Comparison of ENCODE assay signal across 10 cellular contexts in genomic region chrX:40402771-40403533, GRCh38.
DNase-seq lines count a peak whose midpoint lies in the region; ATAC-seq, FAIRE-seq and TF ChIP-seq lines count a peak whose summit lies in the region.
"Had no signal": no experiment of that assay in that cellular context is flagged by ENCODE, and none has a peak within 500 bp of the region (broad histone marks: within the 10 kb centered on the region; RNA-seq: fewer than 3 reads in every experiment).

No MANE protein-coding gene starts in this region.

- FAIRE-seq in pancreas (lab: Jason Lieb, UNC): peak; percentile 79

- no peak for TF ChIP-seq CTCF in choroid plexus epithelial cell (conservative IDR thresholded peaks at IDR 0.05; ENCODE audit: low read depth, low read length)
- TF ChIP-seq CTCF in pancreas (IDR thresholded peaks at IDR 0.05): no peak

- no peaks in the 10 kb centered on the region for H3K36me3 ChIP-seq in pancreas

- peaks cover 0 to under 1% (median 0%) of the 10 kb centered on the region in 4 donors for H3K9me3 ChIP-seq in pancreas

- H3K4me3 ChIP-seq in choroid plexus epithelial cell (ENCODE audit: low read depth, low read length) (no peak overlapping the region), pancreas (no peak overlapping the region)
- H3K4me3 ChIP-seq: skin epidermis had no signal

- intact Hi-C loops in pancreas (cut with DNase I): no loop called here

- peak overlapping the region in 1 of 4 donors; percentile 28 for H3K27ac ChIP-seq in pancreas
- H3K27ac ChIP-seq: skin epidermis had no signal

- 21 to 38% methylated on average over 12 of the region's 12 CpGs for WGBS in pancreas, 2 donors

- H3K27me3 ChIP-seq in pancreas: peaks cover 0 to 7% (median 3%) of the 10 kb centered on the region in 4 donors

- ATAC-seq in HG02885 (IDR thresholded peaks at IDR 0.05; ENCODE audit: poor library complexity, unreplicated experiment): peak; percentile 60
- ATAC-seq in pancreas: peak in 3 of 4 donors; percentile 78 to 85 (median 83)
- no peak for ATAC-seq in left lobe of liver
- no peak for ATAC-seq in GM21367 (IDR thresholded peaks at IDR 0.05; ENCODE audit: unreplicated experiment)
- no peak for ATAC-seq in HG03571 (IDR thresholded peaks at IDR 0.05; ENCODE audit: unreplicated experiment)

- no peaks in the 10 kb centered on the region for H3K4me1 ChIP-seq in pancreas

- DNase-seq in DMS53 treated with DMSO at 0.1 percent for 48 hours (lab: John Stamatoyannopoulos, UW; ENCODE audit: unreplicated experiment): peak; percentile 31
- DNase-seq in choroid plexus epithelial cell (ENCODE audit: low read depth): peak; percentile 24
- peak in 2 of 6 donors; percentile 5 to 14 for DNase-seq in pancreas
- DNase-seq in left lobe of liver (ENCODE audit: low spot score): no peak
- DNase-seq in amniotic stem cell (lab: John Stamatoyannopoulos, UW): no peak
- DNase-seq: activated CD4-positive, alpha-beta T cell treated with anti-CD3 and anti-CD28 coated beads, Interleukin-2, amount 10 ng/mL, durations not matched to agents 24 days and 14 days had no signal

Comparison
In these comparisons a context has a peak if more than half of its experiments do, and no peak if none do; other contexts are left out.
1. DNase-seq: peak in DMS53 treated with DMSO at 0.1 percent for 48 hours (single experiment) and choroid plexus epithelial cell (single experiment); none in left lobe of liver (single experiment) and amniotic stem cell (single experiment).
2. ATAC-seq: peak in HG02885 (single experiment) and pancreas (3 of 4); none in left lobe of liver (single experiment), GM21367 (single experiment) and HG03571 (single experiment).